29 cellular contexts compared by ENCODE assay signal in the genomic region with DNA sequence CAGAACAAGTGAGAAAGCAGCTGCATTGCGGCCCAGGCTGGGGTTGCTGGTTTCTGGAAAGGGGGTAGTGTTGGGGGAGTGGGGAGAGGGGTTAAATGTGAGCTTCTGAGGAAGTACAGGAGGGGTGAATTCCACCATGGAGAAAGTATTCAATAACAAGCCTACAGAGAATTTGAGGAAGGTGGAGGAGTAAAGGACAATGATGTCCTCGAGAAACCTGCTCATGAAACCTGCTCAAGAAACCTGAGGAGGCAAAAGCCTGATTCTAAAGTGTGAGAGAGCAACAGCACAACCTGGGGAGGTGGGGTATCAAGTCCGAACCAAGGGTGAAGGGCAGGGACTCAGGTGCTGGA.
A peak's percentile ranks its signal among the peaks of the same experiment; 100 is the strongest.
DNase-seq lines count a peak whose midpoint lies in the region; ATAC-seq, FAIRE-seq and TF ChIP-seq lines count a peak whose summit lies in the region.
"Had no signal": no experiment of that assay in that cellular context is flagged by ENCODE, and none has a peak within 500 bp of the region (broad histone marks: within the 10 kb centered on the region; RNA-seq: fewer than 3 reads in every experiment).

No MANE protein-coding gene starts in this region.

- ATAC-seq in RWPE2 (ENCODE audit: low read depth), result no peak
- peak in 2 of 4 donors; percentile 4 to 10 for ATAC-seq in psoas muscle
- no peak for ATAC-seq in GM18517 (IDR thresholded peaks at IDR 0.05; ENCODE audit: unreplicated experiment)
- ATAC-seq: GM23338; naive thymus-derived CD4-positive, alpha-beta T cell; Panc1; stimulated activated memory B cell treated with anti-CD40 and anti-IgM and Interleukin-4, amounts not matched to agents 10 μg/mL and 1 μg/mL and 100 μg/mL, for 72 hours had no signal

- H3K27me3 ChIP-seq in ACC112 (ENCODE audit: insufficient read depth, low read length), result no peaks in the 10 kb centered on the region
- no peaks in the 10 kb centered on the region for H3K27me3 ChIP-seq in RWPE2 (ENCODE audit: insufficient read depth, poor library complexity, severe bottlenecking)
- no peaks in the 10 kb centered on the region for H3K27me3 ChIP-seq in psoas muscle (ENCODE audit: insufficient read depth in 3 of 3, low read length in 2 of 3)
- H3K27me3 ChIP-seq: adrenal gland, brain microvascular endothelial cell, neutrophil had no signal

- WGBS in psoas muscle, 3 donors, result 57 to 61% (median 58%) methylated on average over 3 of the region's 3 CpGs

- peaks cover 19% of the 10 kb centered on the region for H3K4me1 ChIP-seq in ACC112 (ENCODE audit: control insufficient read depth, insufficient read depth, low read length, unreplicated experiment)
- peaks cover 21% of the 10 kb centered on the region for H3K4me1 ChIP-seq in RWPE2 (ENCODE audit: insufficient read depth, poor library complexity, severe bottlenecking)
- H3K4me1 ChIP-seq in kidney (ENCODE audit: control insufficient read depth in 1 of 2, insufficient read depth in 1 of 2, low read depth in 1 of 2, low read length in 2 of 2), result peaks cover 4 to 14% of the 10 kb centered on the region in 2 donors
- peaks cover 3% of the 10 kb centered on the region for H3K4me1 ChIP-seq in psoas muscle
- H3K4me1 ChIP-seq: adrenal gland had no signal

- no peak for TF ChIP-seq CTCF in RWPE2 (IDR thresholded peaks at IDR 0.05; ENCODE audit: poor library complexity, severe bottlenecking)
- no peak for TF ChIP-seq CTCF in kidney (IDR thresholded peaks at IDR 0.05; ENCODE audit: borderline replicate concordance, extremely low read depth, insufficient read depth)
- no peak for TF ChIP-seq CTCF in psoas muscle (IDR thresholded peaks at IDR 0.05)

- no peak for DNase-seq in RWPE2 (ENCODE audit: low spot score)
- no peak for DNase-seq in kidney
- no peak for DNase-seq in psoas muscle
- no peak for DNase-seq in HTR-8/SVneo (ENCODE audit: insufficient read length, low spot score)
- no peak for DNase-seq in NCI-H187 treated with DMSO at 0.1 percent for 48 hours (lab: John Stamatoyannopoulos, UW)
- DNase-seq in inferior parietal cortex (ENCODE audit: extremely low spot score), result no peak
- DNase-seq: activated CD4-positive, alpha-beta memory T cell treated with anti-CD3 and anti-CD28 coated beads, Interleukin-2, amount 10 ng/mL, durations not matched to agents 7 days and 5 days; activated CD8-positive, alpha-beta memory T cell treated with anti-CD3 and anti-CD28 coated beads, Interleukin-2, amount 50 U/mL, for 4 hours; activated naive CD4-positive, alpha-beta T cell treated with Interleukin-2 at 50 U/mL for 16 hours; AML-193; CD4-positive, CD25-positive, alpha-beta regulatory T cell; naive thymus-derived CD4-positive, alpha-beta T cell; NCI-H1092 treated with DMSO at 0.1 percent for 48 hours; NCI-H2029; NCI-H2227 treated with DMSO at 0.1 percent for 48 hours; NCI-H526 treated with DMSO at 0.1 percent for 48 hours; SHP77 treated with DMSO at 0.1 percent for 48 hours; stimulated activated CD4-positive, alpha-beta T cell treated with anti-CD3 and anti-CD28 coated beads, Interleukin-15, amount 100 ng/mL, for 24 hours; T-helper 2 cell had no signal

- H3K27ac ChIP-seq in ACC112 (ENCODE audit: low read depth, low read length) (peak overlapping the region; percentile 70), RWPE2 (ENCODE audit: poor library complexity, severe bottlenecking) (peak overlapping the region; percentile 55), kidney (ENCODE audit: low read depth in 2 of 2, low read length in 2 of 2) (peak overlapping the region; percentile 79 to 87), psoas muscle (peak overlapping the region; percentile 39)
- H3K27ac ChIP-seq: adrenal gland, brain microvascular endothelial cell, neutrophil had no signal

- no peak overlapping the region for H3K9ac ChIP-seq in kidney (ENCODE audit: low read length in 2 of 2)

- H2AFZ ChIP-seq in ACC112 (ENCODE audit: low read length, unreplicated experiment), result peak overlapping the region; percentile 59

- no peaks in the 10 kb centered on the region for H3K79me2 ChIP-seq in ACC112 (ENCODE audit: control insufficient read depth, insufficient read depth, low read length, unreplicated experiment)

- H3K36me3 ChIP-seq in ACC112 (ENCODE audit: insufficient read depth, low read length) (no peaks in the 10 kb centered on the region), RWPE2 (ENCODE audit: low read depth) (no peaks in the 10 kb centered on the region), kidney (ENCODE audit: control insufficient read depth in 1 of 2, insufficient read depth in 2 of 2, low read length in 2 of 2) (no peaks in the 10 kb centered on the region), psoas muscle (ENCODE audit: insufficient read depth in 1 of 2, low read depth in 1 of 2) (no peaks in the 10 kb centered on the region)
- H3K36me3 ChIP-seq: adrenal gland, brain microvascular endothelial cell, neutrophil had no signal

- no peak for FAIRE-seq in kidney (lab: Jason Lieb, UNC)
- FAIRE-seq in HTR-8/SVneo (lab: Jason Lieb, UNC), result no peak
- FAIRE-seq: A204.1, urothelium cell line had no signal

- H3K4me3 ChIP-seq in ACC112 (ENCODE audit: low read depth, low read length), result peak overlapping the region; percentile 37; the same call in 1 of the 2 replicates
- no peak overlapping the region for H3K4me3 ChIP-seq in RWPE2 (ENCODE audit: severe bottlenecking)
- peak overlapping the region; percentile 12 to 32 for H3K4me3 ChIP-seq in kidney (ENCODE audit: low read length in 2 of 2)
- H3K4me3 ChIP-seq in psoas muscle, result no peak overlapping the region
- H3K4me3 ChIP-seq: adrenal gland, GM23338 had no signal

- intact Hi-C loops in kidney (cut with DNase I) (no loop called here), psoas muscle (cut with DNase I) (no loop called here)

- H3K9me3 ChIP-seq in RWPE2 (ENCODE audit: severe bottlenecking) (no peaks in the 10 kb centered on the region), kidney (ENCODE audit: control insufficient read depth in 1 of 2, low read length in 2 of 2) (no peaks in the 10 kb centered on the region), psoas muscle (no peaks in the 10 kb centered on the region)
- H3K9me3 ChIP-seq: adrenal gland, neutrophil had no signal

Comparison
In these comparisons a context has a peak if more than half of its experiments do, and no peak if none do; other contexts are left out.
1. H3K4me3 ChIP-seq: peak in ACC112 (single experiment) and kidney (2 of 2); none in RWPE2 (single experiment) and psoas muscle (single experiment).
2. Peak in every context shown above with its lines, with median percentiles within 50 percentile points of each other: H3K27ac ChIP-seq.